In the genomic region with DNA sequence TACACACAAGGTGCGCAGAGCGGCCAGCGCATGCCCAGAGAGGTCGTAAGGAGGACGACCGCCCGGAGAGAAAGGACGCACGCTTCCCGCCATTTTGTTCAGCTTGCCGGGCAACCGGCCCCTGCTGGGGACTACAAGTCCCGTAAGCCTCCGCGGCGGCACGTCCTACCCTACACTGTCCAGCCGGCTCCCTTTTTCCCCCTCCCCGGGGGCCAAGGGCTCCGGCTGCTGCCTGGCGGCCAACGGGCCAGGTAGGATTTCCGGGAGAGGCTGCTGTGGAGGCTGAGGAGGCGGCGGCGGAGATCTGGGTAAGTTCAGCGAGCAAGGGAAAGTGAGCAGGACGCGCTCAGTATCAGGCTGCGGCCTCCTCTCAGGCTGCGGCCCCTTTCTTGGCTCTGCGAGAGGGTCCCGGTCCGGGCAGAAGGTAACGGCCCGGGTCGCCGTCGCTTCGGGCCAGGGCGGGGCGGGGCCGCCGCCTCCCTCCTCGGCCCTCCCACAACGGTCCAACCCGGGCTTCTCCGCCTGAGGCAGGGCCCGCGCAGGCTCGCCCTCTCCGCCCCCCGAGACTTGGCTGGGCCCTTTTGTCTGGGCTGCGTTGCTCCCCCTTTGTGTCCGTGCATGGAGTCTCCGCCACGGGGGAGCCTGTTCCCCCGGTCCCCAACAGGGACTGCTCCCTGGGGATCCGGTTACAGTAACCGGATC, we compare ENCODE assay signal across 8 cellular contexts. TPM values are rescaled to one million over a fixed set of nuclear protein-coding genes. Genes with fewer than 3 reads are reported as not detected.
DNase-seq lines count a peak whose midpoint lies in the region; ATAC-seq and TF ChIP-seq lines count a peak whose summit lies in the region.

TSS of gene PHACTR4 (plus strand) at position 223 of the 702 bp plus-strand sequence. CDS start 37,708 bp downstream, outside the sequence.

- peak within 1 kb of the TSS; percentile 91 to 95 (median 93) for H3K4me3 Mint-ChIP-seq in T-cell

- no peak for TF ChIP-seq CTCF in GM12864 (IDR thresholded peaks at IDR 0.05; ENCODE audit: low read depth, low read length, missing control alignments)
- TF ChIP-seq CTCF in tibial nerve (IDR thresholded peaks at IDR 0.05): peak in 1 of 5 experiments; percentile 11

- peak within 1 kb of the TSS; percentile 90 for H2BK120ac ChIP-seq in trophoblast cell (ENCODE audit: insufficient read depth, low read length, poor library complexity)

- peak within 1 kb of the TSS; percentile 93 for H4K12ac ChIP-seq in trophoblast cell (ENCODE audit: low read depth, low read length)

- H3K79me2 ChIP-seq in trophoblast cell (ENCODE audit: control insufficient read depth, insufficient read depth, low read length, poor library complexity): peaks cover 10% of the 10 kb centered on the region

- peak within 1 kb of the TSS; percentile 83 for H4K91ac ChIP-seq in trophoblast cell (ENCODE audit: low read depth, low read length)

- peaks cover 14% of the 10 kb centered on the region for H3K79me1 ChIP-seq in trophoblast cell (ENCODE audit: low read length)

- ATAC-seq in HG02642 (IDR thresholded peaks at IDR 0.05; ENCODE audit: poor library complexity, unreplicated experiment): peak; percentile 89
- peak; percentile 92 to 93 (median 92) for ATAC-seq in T-cell (replicated peaks in 1 of 4)

- H3K23ac ChIP-seq in trophoblast cell (ENCODE audit: low read length): no peak within 1 kb of the TSS

- H3K4me2 ChIP-seq in trophoblast cell (ENCODE audit: low read length): peak within 1 kb of the TSS; percentile 85

- peak within 1 kb of the TSS; percentile 89 for H2AFZ ChIP-seq in trophoblast cell (ENCODE audit: insufficient read depth, low read length, poor library complexity)

- CTCF ChIA-PET in T-cell (lab: Charles Lee): interaction anchor here in 1 of 2 donors (1.0 kb wide), 1 partner anchor 121 kb away, joined by 3 read pairs; no protein-coding TSS in a partner anchor

- H3K27ac Mint-ChIP-seq in T-cell: peak within 1 kb of the TSS; percentile 90 to 93

- peak within 1 kb of the TSS; percentile 78 for H3K14ac ChIP-seq in trophoblast cell (ENCODE audit: low read length)

- POLR2A ChIA-PET in T-cell (lab: Charles Lee): interaction anchor here in 1 of 2 donors (1.1 kb wide), 1 partner anchor 212 kb away, joined by 3 read pairs; no protein-coding TSS in a partner anchor

- H3K18ac ChIP-seq in trophoblast cell (ENCODE audit: low read length): peak within 1 kb of the TSS; percentile 76

- H3K36me3 ChIP-seq in adipocyte (ENCODE audit: control insufficient read depth, insufficient read depth, low read length, severe bottlenecking): no peaks in the 10 kb centered on the region
- H3K36me3 ChIP-seq in trophoblast cell (ENCODE audit: control insufficient read depth in 1 of 2, insufficient read depth in 2 of 2, low read length in 2 of 2): no peaks in the 10 kb centered on the region
- no peaks in the 10 kb centered on the region for H3K36me3 ChIP-seq in tibial nerve

- intact Hi-C loops in cardiac septum (cut with DNase I): loop anchor here (2.0 to 5.0 kb wide), 3 partner anchors 41 to 213 kb away; partner anchors contain the start of gene MED18

- no peaks in the 10 kb centered on the region for H3K27me3 Mint-ChIP-seq in T-cell

- peak; percentile 82 for DNase-seq in GM12864 (ENCODE audit: low read depth)
- DNase-seq in NCI-H1417 (lab: John Stamatoyannopoulos, UW): peak; percentile 93 to 98 (median 94)
- DNase-seq in T-cell: peak; percentile 35 to 82 (median 64)
- peak; percentile 95 for DNase-seq in adipocyte (ENCODE audit: low read depth)
- peak; percentile 95 for DNase-seq in cardiac septum (ENCODE audit: low spot score)
- DNase-seq in trophoblast cell: peak; percentile 96 to 97
- peak; percentile 74 to 81 for DNase-seq in tibial nerve (ENCODE audit: low spot score in 2 of 2)

- H3K4me1 ChIP-seq in adipocyte (ENCODE audit: control insufficient read depth, insufficient read depth, low read length): peaks cover 8% of the 10 kb centered on the region
- peaks cover 2 to 4% of the 10 kb centered on the region in 2 experiments for H3K4me1 ChIP-seq in trophoblast cell (ENCODE audit: control insufficient read depth in 1 of 2, insufficient read depth in 2 of 2, low read length in 2 of 2)
- H3K4me1 ChIP-seq in tibial nerve: peaks cover 0 to 34% (median 7%) of the 10 kb centered on the region in 4 donors

- H3K36me3 Mint-ChIP-seq in T-cell: peaks cover 6% of the 10 kb centered on the region

- H3K9ac ChIP-seq in adipocyte (ENCODE audit: low read length) (peak within 1 kb of the TSS; percentile 98), trophoblast cell (ENCODE audit: low read length) (peak within 1 kb of the TSS; percentile 94)

- peak within 1 kb of the TSS; percentile 77 for H4K8ac ChIP-seq in trophoblast cell (ENCODE audit: low read depth, low read length)

- H3K4me3 ChIP-seq in GM12864 (ENCODE audit: low read depth, low read length) (peak within 1 kb of the TSS; percentile 96), adipocyte (ENCODE audit: low read length) (peak within 1 kb of the TSS; percentile 96), trophoblast cell (ENCODE audit: low read depth, low read length) (peak within 1 kb of the TSS; percentile 84), tibial nerve (peak within 1 kb of the TSS; percentile 85 to 95 (median 93))

- peaks cover 25 to 42% (median 39%) of the 10 kb centered on the region in 3 donors for H3K4me1 Mint-ChIP-seq in T-cell

- peak within 1 kb of the TSS; percentile 41 for H3K4ac ChIP-seq in trophoblast cell (ENCODE audit: low read depth, low read length)

- no CpG with 5 or more reads among the region's 60 CpGs for WGBS in trophoblast cell (ENCODE audit: extremely low coverage, insufficient coverage, insufficient read length)
- WGBS in tibial nerve, 2 donors: 0 to 1% methylated on average over 23 to 43 of the region's 60 CpGs

- peak within 1 kb of the TSS; percentile 40 for H2BK12ac ChIP-seq in trophoblast cell (ENCODE audit: low read length)

- H3K27ac ChIP-seq in trophoblast cell (ENCODE audit: low read depth, low read length) (peak within 1 kb of the TSS; percentile 80), tibial nerve (peak within 1 kb of the TSS; percentile 81 to 97 (median 90))

- H3K9me3 ChIP-seq in adipocyte (ENCODE audit: control insufficient read depth, low read length) (no peaks in the 10 kb centered on the region), trophoblast cell (ENCODE audit: insufficient read depth, low read depth, low read length) (no peaks in the 10 kb centered on the region), tibial nerve (no peaks in the 10 kb centered on the region)

- no peaks in the 10 kb centered on the region for H3K27me3 ChIP-seq in adipocyte (replicated peaks; ENCODE audit: control insufficient read depth, insufficient read depth, low read length)
- H3K27me3 ChIP-seq in trophoblast cell (ENCODE audit: insufficient read depth, low read length): no peaks in the 10 kb centered on the region
- H3K27me3 ChIP-seq in tibial nerve: no peaks in the 10 kb centered on the region

- no peaks in the 10 kb centered on the region for H3K9me3 Mint-ChIP-seq in T-cell

- H2BK5ac ChIP-seq in trophoblast cell (ENCODE audit: low read depth, low read length, poor library complexity): peak within 1 kb of the TSS; percentile 63

- peak; percentile 36 to 66 for TF ChIP-seq POLR2A in tibial nerve (IDR thresholded peaks at IDR 0.05)

- peak; percentile 32 to 82 for TF ChIP-seq EP300 in tibial nerve (IDR thresholded peaks at IDR 0.05)

- peak within 1 kb of the TSS; percentile 74 for H2AK5ac ChIP-seq in trophoblast cell (ENCODE audit: low read length)

RNA-seq across cellular contexts. Expression of gene PHACTR4, which starts in this region (rescaled TPM):
- 10 to 100 TPM; 25.5 to 32.6 (median 31.1) TPM for total RNA-seq in T-cell
- 18.0 TPM for total RNA-seq in cardiac septum
- 29.1 and 30.3 TPM in 2 replicates for polyA plus RNA-seq in trophoblast cell (2013)
- 10 to 100 TPM; 25.1 to 38.7 (median 33.6) TPM for total RNA-seq in tibial nerve

Comparison
In these comparisons a context has a peak if more than half of its experiments do, and no peak if none do; other contexts are left out.
1. Peak in every context shown above with its lines: DNase-seq, ATAC-seq, H3K4me3 ChIP-seq and H3K27ac ChIP-seq.